Comparison of ENCODE assay signal across 14 cellular contexts in the genomic region with DNA sequence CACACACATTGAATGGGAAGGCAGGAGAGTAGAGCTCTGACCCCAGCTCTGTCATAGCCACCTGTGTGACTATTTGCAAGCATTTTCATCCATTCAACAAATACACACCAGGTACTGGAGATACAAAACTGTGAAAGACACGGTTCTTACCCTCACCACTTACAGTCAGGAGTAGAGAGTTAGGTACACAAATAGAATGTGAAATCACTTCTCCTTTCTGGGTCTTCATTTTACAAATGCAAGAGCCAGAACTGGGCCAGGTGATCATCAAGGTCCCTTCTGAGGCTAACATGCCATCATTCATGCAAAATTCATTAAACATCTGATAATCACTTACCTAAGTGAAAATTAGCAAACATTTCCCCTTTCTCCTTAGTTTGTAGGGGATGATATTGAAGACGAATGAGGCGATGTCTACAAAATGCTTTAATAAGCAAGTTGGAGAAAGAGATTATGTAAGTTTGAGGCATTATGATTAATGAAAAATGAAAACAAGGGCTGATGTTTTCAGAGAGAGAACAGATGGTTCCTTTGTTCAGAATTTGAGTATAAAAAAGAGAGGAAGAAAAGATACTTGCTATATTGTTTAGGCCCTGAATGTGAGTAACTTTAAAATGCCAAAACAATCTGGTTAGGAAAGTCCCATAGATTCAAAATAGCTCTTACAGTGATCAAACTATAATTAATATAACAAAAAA.
A peak's percentile ranks its signal among the peaks of the same experiment; 100 is the strongest.
DNase-seq lines count a peak whose midpoint lies in the region; ATAC-seq, FAIRE-seq and TF ChIP-seq lines count a peak whose summit lies in the region.
"Had no signal": no experiment of that assay in that cellular context is flagged by ENCODE, and none has a peak within 500 bp of the region (broad histone marks: within the 10 kb centered on the region; RNA-seq: fewer than 3 reads in every experiment).

No MANE protein-coding gene starts in this region.

- H3K4me1 ChIP-seq in endocrine pancreas (ENCODE audit: control insufficient read depth, insufficient read depth, low read length): peaks cover 14% of the 10 kb centered on the region
- H3K4me1 ChIP-seq in body of pancreas: peaks cover 12% of the 10 kb centered on the region

- H3K4me3 Mint-ChIP-seq in Calu3 (ENCODE audit: low read depth, unreplicated experiment): no peak overlapping the region
- H3K4me3 Mint-ChIP-seq in mesothelial cell of epicardium: no peak overlapping the region
- H3K4me3 Mint-ChIP-seq: activated T-helper 17 cell treated with anti-CD3 and anti-CD28 coated beads, Interleukin-2, amount 50 U/mL, for 72 hours had no signal

- H3K36me3 Mint-ChIP-seq in Calu3 (ENCODE audit: insufficient read depth, unreplicated experiment) (peaks cover 20% of the 10 kb centered on the region), mesothelial cell of epicardium (no peaks in the 10 kb centered on the region)

- peak overlapping the region; percentile 10 for H3K27ac Mint-ChIP-seq in Calu3 (ENCODE audit: unreplicated experiment)
- no peak overlapping the region for H3K27ac Mint-ChIP-seq in mesothelial cell of epicardium
- H3K27ac Mint-ChIP-seq: activated T-helper 17 cell treated with anti-CD3 and anti-CD28 coated beads, Interleukin-2, amount 50 U/mL, for 72 hours had no signal

- peak overlapping the region; percentile 28 for H3K4me3 ChIP-seq in endocrine pancreas (ENCODE audit: control insufficient read depth, insufficient read depth, low read length)
- no peak overlapping the region for H3K4me3 ChIP-seq in body of pancreas

- CTCF ChIA-PET in Calu3 (lab: Charles Lee): interaction anchor here (0.7 kb wide), 1 partner anchor 24 kb away, joined by 5 read pairs; no protein-coding TSS in a partner anchor

- no peaks in the 10 kb centered on the region for H3K27me3 Mint-ChIP-seq in Calu3 (ENCODE audit: unreplicated experiment)
- H3K27me3 Mint-ChIP-seq in mesothelial cell of epicardium (ENCODE audit: low read depth): no peaks in the 10 kb centered on the region
- H3K27me3 Mint-ChIP-seq: activated T-helper 17 cell treated with anti-CD3 and anti-CD28 coated beads, Interleukin-2, amount 50 U/mL, for 72 hours had no signal

- H3K9me3 ChIP-seq in endocrine pancreas (ENCODE audit: control insufficient read depth, low read length) (no peaks in the 10 kb centered on the region), body of pancreas (no peaks in the 10 kb centered on the region)

- H3K4me1 Mint-ChIP-seq in Calu3 (ENCODE audit: low read depth, unreplicated experiment) (peaks cover 69% of the 10 kb centered on the region), mesothelial cell of epicardium (peaks cover 19% of the 10 kb centered on the region)

- no TSS peak for BruUV-seq in Calu3 (replicated peaks; lab: Mats Ljungman, UMichigan)

- WGBS in body of pancreas, 2 donors: 72 to 77% methylated on average over 3 of the region's 3 CpGs

- DNase-seq in Calu3: no peak
- peak; percentile 44 for DNase-seq in LHCN-M2 (ENCODE audit: low read depth)
- DNase-seq in sciatic nerve (ENCODE audit: low spot score): no peak
- no peak for DNase-seq in UCSD-AML1 (lab: John Stamatoyannopoulos, UW; ENCODE audit: unreplicated experiment)
- DNase-seq in mesothelial cell of epicardium (ENCODE audit: low spot score in 2 of 2, unreplicated experiment in 2 of 2): no peak
- DNase-seq in body of pancreas: no peak
- DNase-seq in RCC 7860 (ENCODE audit: low spot score): no peak
- DNase-seq: activated CD4-positive, alpha-beta T cell treated with anti-CD3 and anti-CD28 coated beads for 1 hour; AML-193; GOT3; left colon; stimulated activated CD4-positive, alpha-beta T cell treated with anti-CD3 and anti-CD28 coated beads, Interleukin-4, amount 100 ng/mL, for 24 hours had no signal

- H3K27me3 ChIP-seq in endocrine pancreas (ENCODE audit: control insufficient read depth, insufficient read depth, low read length): no peaks in the 10 kb centered on the region
- no peaks in the 10 kb centered on the region for H3K27me3 ChIP-seq in body of pancreas

- no peak for FAIRE-seq in RCC 7860 (lab: Jason Lieb, UNC)

- TF ChIP-seq CTCF in Calu3 (IDR thresholded peaks at IDR 0.05; ENCODE audit: unreplicated experiment): no peak
- no peak for TF ChIP-seq CTCF in mesothelial cell of epicardium (IDR thresholded peaks at IDR 0.05; ENCODE audit: unreplicated experiment)
- no peak for TF ChIP-seq CTCF in body of pancreas (IDR thresholded peaks at IDR 0.05)

- H3K27ac ChIP-seq in body of pancreas: peak overlapping the region in 1 of 4 donors; percentile 34

- H3K9ac ChIP-seq in endocrine pancreas (ENCODE audit: control insufficient read depth, insufficient read depth, low read length): no peak overlapping the region

- H3K9me3 Mint-ChIP-seq in Calu3 (ENCODE audit: low read depth, unreplicated experiment): no peaks in the 10 kb centered on the region
- no peaks in the 10 kb centered on the region for H3K9me3 Mint-ChIP-seq in mesothelial cell of epicardium
- H3K9me3 Mint-ChIP-seq: activated T-helper 17 cell treated with anti-CD3 and anti-CD28 coated beads, Interleukin-2, amount 50 U/mL, for 72 hours had no signal

- ATAC-seq in sciatic nerve: peak; percentile 27
- no peak for ATAC-seq in body of pancreas
- ATAC-seq: activated T-helper 17 cell treated with anti-CD3 and anti-CD28 coated beads, Interleukin-2, amount 50 U/mL, for 72 hours; left colon had no signal

- H3K36me3 ChIP-seq in endocrine pancreas (ENCODE audit: control insufficient read depth, insufficient read depth, low read length) (no peaks in the 10 kb centered on the region), body of pancreas (replicated peaks in 1 of 2; ENCODE audit: insufficient read depth in 1 of 2, low read depth in 2 of 2) (no peaks in the 10 kb centered on the region)

- intact Hi-C loops in Calu3 (cut with micrococcal nuclease; ENCODE audit: unreplicated experiment): no loop called here
- intact Hi-C loops in sciatic nerve (cut with DNase I): no loop called here
- intact Hi-C loops in body of pancreas (cut with DNase I): no loop called here

- TF ChIP-seq POLR2A in body of pancreas (IDR thresholded peaks at IDR 0.05): no peak
